ENCODE assay signal across 1 cellular context in the genomic region with DNA sequence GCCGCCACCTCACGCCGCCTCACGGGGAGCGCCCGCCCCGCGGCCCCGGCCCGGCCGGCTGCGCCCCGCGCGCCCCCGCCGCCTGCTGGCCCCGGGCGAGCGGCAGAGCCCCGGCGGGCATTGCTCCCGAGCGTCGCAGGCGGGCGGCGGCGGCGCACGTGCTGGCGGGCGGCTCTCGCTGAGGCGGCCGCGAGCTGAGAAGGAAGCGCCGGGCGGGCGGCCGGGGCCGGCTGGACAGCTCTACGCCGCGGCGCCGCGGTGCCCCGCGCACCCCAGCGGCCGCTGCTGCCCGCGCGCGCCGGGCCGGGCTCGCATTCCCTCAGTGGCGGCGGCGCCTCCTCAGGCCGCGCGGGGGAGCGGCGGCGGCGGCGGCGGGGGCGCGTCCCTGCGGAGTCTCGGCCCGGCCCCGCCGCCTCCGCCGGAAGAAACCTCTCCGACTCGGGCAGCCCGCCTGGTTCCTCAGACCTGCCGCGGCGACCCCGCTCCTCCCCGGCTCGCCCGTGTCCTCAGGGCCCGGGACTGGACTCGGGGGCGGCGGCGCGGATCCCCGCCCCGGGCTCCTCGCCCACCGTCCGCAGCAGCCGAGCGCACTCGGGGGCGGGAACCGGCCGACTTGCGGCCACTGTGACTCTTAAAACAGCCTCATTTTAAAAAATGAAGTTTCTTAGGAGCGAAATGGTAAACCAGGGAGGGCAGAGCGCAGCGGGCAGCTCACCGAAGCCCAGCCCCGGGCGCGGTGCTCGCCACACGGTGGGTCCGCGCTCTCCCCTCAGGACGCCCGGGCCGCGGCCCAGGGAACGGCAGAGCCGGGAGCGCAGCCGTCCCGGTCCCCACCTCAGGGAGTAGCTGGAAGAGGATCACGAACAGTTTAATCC.
A peak's percentile ranks its signal among the peaks of the same experiment; 100 is the strongest.
TF ChIP-seq lines count a peak whose summit lies in the region.

Gene PITPNM2, minus strand, starts transcription at position 287 of the 875 bp plus-strand sequence. CDS start 116,500 bp downstream, outside the sequence.

TF ChIP-seq in HepG2, 621 proteins besides CTCF, POLR2A, EP300 and RAD21 (continued from another document and continues in another):
- TF ChIP-seq, protein P1, sequence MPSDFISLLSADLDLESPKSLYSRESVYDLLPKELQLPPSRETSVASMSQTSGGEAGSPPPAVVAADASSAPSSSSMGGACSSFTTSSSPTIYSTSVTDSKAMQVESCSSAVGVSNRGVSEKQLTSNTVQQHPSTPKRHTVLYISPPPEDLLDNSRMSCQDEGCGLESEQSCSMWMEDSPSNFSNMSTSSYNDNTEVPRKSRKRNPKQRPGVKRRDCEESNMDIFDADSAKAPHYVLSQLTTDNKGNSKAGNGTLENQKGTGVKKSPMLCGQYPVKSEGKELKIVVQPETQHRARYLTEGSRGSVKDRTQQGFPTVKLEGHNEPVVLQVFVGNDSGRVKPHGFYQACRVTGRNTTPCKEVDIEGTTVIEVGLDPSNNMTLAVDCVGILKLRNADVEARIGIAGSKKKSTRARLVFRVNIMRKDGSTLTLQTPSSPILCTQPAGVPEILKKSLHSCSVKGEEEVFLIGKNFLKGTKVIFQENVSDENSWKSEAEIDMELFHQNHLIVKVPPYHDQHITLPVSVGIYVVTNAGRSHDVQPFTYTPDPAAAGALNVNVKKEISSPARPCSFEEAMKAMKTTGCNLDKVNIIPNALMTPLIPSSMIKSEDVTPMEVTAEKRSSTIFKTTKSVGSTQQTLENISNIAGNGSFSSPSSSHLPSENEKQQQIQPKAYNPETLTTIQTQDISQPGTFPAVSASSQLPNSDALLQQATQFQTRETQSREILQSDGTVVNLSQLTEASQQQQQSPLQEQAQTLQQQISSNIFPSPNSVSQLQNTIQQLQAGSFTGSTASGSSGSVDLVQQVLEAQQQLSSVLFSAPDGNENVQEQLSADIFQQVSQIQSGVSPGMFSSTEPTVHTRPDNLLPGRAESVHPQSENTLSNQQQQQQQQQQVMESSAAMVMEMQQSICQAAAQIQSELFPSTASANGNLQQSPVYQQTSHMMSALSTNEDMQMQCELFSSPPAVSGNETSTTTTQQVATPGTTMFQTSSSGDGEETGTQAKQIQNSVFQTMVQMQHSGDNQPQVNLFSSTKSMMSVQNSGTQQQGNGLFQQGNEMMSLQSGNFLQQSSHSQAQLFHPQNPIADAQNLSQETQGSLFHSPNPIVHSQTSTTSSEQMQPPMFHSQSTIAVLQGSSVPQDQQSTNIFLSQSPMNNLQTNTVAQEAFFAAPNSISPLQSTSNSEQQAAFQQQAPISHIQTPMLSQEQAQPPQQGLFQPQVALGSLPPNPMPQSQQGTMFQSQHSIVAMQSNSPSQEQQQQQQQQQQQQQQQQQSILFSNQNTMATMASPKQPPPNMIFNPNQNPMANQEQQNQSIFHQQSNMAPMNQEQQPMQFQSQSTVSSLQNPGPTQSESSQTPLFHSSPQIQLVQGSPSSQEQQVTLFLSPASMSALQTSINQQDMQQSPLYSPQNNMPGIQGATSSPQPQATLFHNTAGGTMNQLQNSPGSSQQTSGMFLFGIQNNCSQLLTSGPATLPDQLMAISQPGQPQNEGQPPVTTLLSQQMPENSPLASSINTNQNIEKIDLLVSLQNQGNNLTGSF (CRISPR knock-in tag; IDR thresholded peaks at IDR 0.05) = no peak
- TF ChIP-seq MTA3 (CRISPR knock-in tag; IDR thresholded peaks at IDR 0.05) (no peak), MLLT10 (CRISPR knock-in tag; IDR thresholded peaks at IDR 0.05) (no peak), MAFK (conservative IDR thresholded peaks at IDR 0.05 in 1 of 2, IDR thresholded peaks at IDR 0.05 in 1 of 2; ENCODE audit: low read length in 2 of 2) (no peak), GABPB1 (CRISPR knock-in tag; IDR thresholded peaks at IDR 0.05) (peak; percentile 24; the same call in 1 of the 2 replicates), MAF1 (CRISPR knock-in tag; IDR thresholded peaks at IDR 0.05; ENCODE audit: borderline replicate concordance) (no peak), KLF16 (CRISPR knock-in tag; IDR thresholded peaks at IDR 0.05) (no peak), AGO2 (optimal IDR thresholded peaks at IDR 0.05; ENCODE audit: low read depth, low read length) (peak; percentile 93), CSRNP2 (CRISPR knock-in tag; conservative IDR thresholded peaks at IDR 0.05; ENCODE audit: low read depth) (no peak), ZBTB7B (CRISPR knock-in tag; IDR thresholded peaks at IDR 0.05) (0 out of 2 replicates have a peak, but pooled peaks have one; percentile 44), ZSCAN22 (CRISPR knock-in tag; IDR thresholded peaks at IDR 0.05) (no peak), ZNF83 (CRISPR knock-in tag; IDR thresholded peaks at IDR 0.05; ENCODE audit: borderline replicate concordance) (no peak), BRD4 (CRISPR knock-in tag; IDR thresholded peaks at IDR 0.05) (0 out of 2 replicates have a peak, but pooled peaks have one; percentile 29), MXI1 (IDR thresholded peaks at IDR 0.05; ENCODE audit: borderline replicate concordance, low read depth, low read length) (0 out of 3 replicates have a peak, but pooled peaks have one; percentile 2), ZNF839 (CRISPR knock-in tag; IDR thresholded peaks at IDR 0.05; ENCODE audit: borderline replicate concordance) (no peak), ZNF746 (CRISPR knock-in tag; IDR thresholded peaks at IDR 0.05) (no peak), MATR3 (CRISPR knock-in tag; IDR thresholded peaks at IDR 0.05) (no peak), NR1H2 (CRISPR knock-in tag; IDR thresholded peaks at IDR 0.05; ENCODE audit: borderline replicate concordance, low read depth) (no peak), SIX1 (CRISPR knock-in tag; IDR thresholded peaks at IDR 0.05; ENCODE audit: borderline replicate concordance) (no peak), ZNF589 (CRISPR knock-in tag; conservative IDR thresholded peaks at IDR 0.05) (0 out of 2 replicates have a peak, but pooled peaks have one; percentile 37), ZMAT5 (CRISPR knock-in tag; IDR thresholded peaks at IDR 0.05; ENCODE audit: borderline replicate concordance, low read depth) (no peak), SOX13 (IDR thresholded peaks at IDR 0.05) (no peak), SOX13 (CRISPR knock-in tag; conservative IDR thresholded peaks at IDR 0.05 in 1 of 2, IDR thresholded peaks at IDR 0.05 in 1 of 2) (no peak), ZNF7 (CRISPR knock-in tag; IDR thresholded peaks at IDR 0.05) (no peak), ZNF326 (CRISPR knock-in tag; IDR thresholded peaks at IDR 0.05; ENCODE audit: borderline replicate concordance) (no peak), MNT (IDR thresholded peaks at IDR 0.05) (no peak), EZH2 (conservative IDR thresholded peaks at IDR 0.05; ENCODE audit: low read depth, low read length) (no peak)
- TF ChIP-seq, protein P2, sequence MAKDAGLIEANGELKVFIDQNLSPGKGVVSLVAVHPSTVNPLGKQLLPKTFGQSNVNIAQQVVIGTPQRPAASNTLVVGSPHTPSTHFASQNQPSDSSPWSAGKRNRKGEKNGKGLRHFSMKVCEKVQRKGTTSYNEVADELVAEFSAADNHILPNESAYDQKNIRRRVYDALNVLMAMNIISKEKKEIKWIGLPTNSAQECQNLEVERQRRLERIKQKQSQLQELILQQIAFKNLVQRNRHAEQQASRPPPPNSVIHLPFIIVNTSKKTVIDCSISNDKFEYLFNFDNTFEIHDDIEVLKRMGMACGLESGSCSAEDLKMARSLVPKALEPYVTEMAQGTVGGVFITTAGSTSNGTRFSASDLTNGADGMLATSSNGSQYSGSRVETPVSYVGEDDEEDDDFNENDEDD (CRISPR knock-in tag; IDR thresholded peaks at IDR 0.05; ENCODE audit: borderline replicate concordance) = peak; percentile 20; the same call in 1 of the 2 replicates
- TF ChIP-seq, protein P3, sequence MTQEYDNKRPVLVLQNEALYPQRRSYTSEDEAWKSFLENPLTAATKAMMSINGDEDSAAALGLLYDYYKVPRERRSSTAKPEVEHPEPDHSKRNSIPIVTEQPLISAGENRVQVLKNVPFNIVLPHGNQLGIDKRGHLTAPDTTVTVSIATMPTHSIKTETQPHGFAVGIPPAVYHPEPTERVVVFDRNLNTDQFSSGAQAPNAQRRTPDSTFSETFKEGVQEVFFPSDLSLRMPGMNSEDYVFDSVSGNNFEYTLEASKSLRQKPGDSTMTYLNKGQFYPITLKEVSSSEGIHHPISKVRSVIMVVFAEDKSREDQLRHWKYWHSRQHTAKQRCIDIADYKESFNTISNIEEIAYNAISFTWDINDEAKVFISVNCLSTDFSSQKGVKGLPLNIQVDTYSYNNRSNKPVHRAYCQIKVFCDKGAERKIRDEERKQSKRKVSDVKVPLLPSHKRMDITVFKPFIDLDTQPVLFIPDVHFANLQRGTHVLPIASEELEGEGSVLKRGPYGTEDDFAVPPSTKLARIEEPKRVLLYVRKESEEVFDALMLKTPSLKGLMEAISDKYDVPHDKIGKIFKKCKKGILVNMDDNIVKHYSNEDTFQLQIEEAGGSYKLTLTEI (CRISPR knock-in tag; conservative IDR thresholded peaks at IDR 0.05) = no peak
- TF ChIP-seq, protein P4, sequence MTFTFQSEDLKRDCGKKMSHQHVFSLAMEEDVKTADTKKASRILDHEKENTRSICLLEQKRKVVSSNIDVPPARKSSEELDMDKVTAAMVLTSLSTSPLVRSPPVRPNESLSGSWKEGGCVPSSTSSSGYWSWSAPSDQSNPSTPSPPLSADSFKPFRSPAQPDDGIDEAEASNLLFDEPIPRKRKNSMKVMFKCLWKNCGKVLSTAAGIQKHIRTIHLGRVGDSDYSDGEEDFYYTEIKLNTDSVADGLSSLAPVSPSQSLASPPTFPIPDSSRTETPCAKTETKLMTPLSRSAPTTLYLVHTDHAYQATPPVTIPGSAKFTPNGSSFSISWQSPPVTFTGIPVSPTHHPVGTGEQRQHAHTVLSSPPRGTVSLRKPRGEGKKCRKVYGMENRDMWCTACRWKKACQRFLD (CRISPR knock-in tag; IDR thresholded peaks at IDR 0.05; ENCODE audit: borderline replicate concordance) = no peak
- TF ChIP-seq, protein P5, sequence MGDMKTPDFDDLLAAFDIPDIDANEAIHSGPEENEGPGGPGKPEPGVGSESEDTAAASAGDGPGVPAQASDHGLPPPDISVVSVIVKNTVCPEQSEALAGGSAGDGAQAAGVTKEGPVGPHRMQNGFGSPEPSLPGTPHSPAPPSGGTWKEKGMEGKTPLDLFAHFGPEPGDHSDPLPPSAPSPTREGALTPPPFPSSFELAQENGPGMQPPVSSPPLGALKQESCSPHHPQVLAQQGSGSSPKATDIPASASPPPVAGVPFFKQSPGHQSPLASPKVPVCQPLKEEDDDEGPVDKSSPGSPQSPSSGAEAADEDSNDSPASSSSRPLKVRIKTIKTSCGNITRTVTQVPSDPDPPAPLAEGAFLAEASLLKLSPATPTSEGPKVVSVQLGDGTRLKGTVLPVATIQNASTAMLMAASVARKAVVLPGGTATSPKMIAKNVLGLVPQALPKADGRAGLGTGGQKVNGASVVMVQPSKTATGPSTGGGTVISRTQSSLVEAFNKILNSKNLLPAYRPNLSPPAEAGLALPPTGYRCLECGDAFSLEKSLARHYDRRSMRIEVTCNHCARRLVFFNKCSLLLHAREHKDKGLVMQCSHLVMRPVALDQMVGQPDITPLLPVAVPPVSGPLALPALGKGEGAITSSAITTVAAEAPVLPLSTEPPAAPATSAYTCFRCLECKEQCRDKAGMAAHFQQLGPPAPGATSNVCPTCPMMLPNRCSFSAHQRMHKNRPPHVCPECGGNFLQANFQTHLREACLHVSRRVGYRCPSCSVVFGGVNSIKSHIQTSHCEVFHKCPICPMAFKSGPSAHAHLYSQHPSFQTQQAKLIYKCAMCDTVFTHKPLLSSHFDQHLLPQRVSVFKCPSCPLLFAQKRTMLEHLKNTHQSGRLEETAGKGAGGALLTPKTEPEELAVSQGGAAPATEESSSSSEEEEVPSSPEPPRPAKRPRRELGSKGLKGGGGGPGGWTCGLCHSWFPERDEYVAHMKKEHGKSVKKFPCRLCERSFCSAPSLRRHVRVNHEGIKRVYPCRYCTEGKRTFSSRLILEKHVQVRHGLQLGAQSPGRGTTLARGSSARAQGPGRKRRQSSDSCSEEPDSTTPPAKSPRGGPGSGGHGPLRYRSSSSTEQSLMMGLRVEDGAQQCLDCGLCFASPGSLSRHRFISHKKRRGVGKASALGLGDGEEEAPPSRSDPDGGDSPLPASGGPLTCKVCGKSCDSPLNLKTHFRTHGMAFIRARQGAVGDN (CRISPR knock-in tag; IDR thresholded peaks at IDR 0.05) = peak; percentile 55
- TF ChIP-seq, protein P6, sequence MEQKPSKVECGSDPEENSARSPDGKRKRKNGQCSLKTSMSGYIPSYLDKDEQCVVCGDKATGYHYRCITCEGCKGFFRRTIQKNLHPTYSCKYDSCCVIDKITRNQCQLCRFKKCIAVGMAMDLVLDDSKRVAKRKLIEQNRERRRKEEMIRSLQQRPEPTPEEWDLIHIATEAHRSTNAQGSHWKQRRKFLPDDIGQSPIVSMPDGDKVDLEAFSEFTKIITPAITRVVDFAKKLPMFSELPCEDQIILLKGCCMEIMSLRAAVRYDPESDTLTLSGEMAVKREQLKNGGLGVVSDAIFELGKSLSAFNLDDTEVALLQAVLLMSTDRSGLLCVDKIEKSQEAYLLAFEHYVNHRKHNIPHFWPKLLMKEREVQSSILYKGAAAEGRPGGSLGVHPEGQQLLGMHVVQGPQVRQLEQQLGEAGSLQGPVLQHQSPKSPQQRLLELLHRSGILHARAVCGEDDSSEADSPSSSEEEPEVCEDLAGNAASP (CRISPR knock-in tag; IDR thresholded peaks at IDR 0.05; ENCODE audit: borderline replicate concordance) = no peak
